Comparison of ENCODE assay signal across 8 cellular contexts in genomic region chr5:177453852-177454396, GRCh38. TPM values are rescaled to one million over a fixed set of nuclear protein-coding genes. Genes with fewer than 3 reads are reported as not detected.
DNase-seq lines count a peak whose midpoint lies in the region; ATAC-seq and TF ChIP-seq lines count a peak whose summit lies in the region.

No MANE protein-coding gene starts in this region.

- H3K9me3 ChIP-seq in hepatocyte (ENCODE audit: low read depth), result no peaks in the 10 kb centered on the region

- H3K4me1 ChIP-seq in hepatocyte (ENCODE audit: insufficient read depth), result peaks cover 16% of the 10 kb centered on the region

- no peaks in the 10 kb centered on the region for H3K27me3 ChIP-seq in hepatocyte

- H3K4me3 ChIP-seq in hepatocyte, result no peak overlapping the region

- H3K9me3 Mint-ChIP-seq in activated CD8-positive, alpha-beta T cell treated with anti-CD3 and anti-CD28 coated beads for 36 hours, result no peaks in the 10 kb centered on the region
- no peaks in the 10 kb centered on the region for H3K9me3 Mint-ChIP-seq in stimulated activated naive CD8-positive, alpha-beta T cell treated with anti-CD3 and anti-CD28 coated beads, Interleukin-15, amount 100 ng/mL, for 72 hours

- peak; percentile 2 for ATAC-seq in HG03045 (IDR thresholded peaks at IDR 0.05; ENCODE audit: unreplicated experiment)
- ATAC-seq in activated CD8-positive, alpha-beta T cell treated with anti-CD3 and anti-CD28 coated beads for 36 hours, result no peak
- peak; percentile 0 for ATAC-seq in stimulated activated naive CD8-positive, alpha-beta T cell treated with anti-CD3 and anti-CD28 coated beads, Interleukin-15, amount 100 ng/mL, for 72 hours

- peaks cover 28% of the 10 kb centered on the region for H3K4me1 Mint-ChIP-seq in activated CD8-positive, alpha-beta T cell treated with anti-CD3 and anti-CD28 coated beads for 36 hours (ENCODE audit: low read depth)
- H3K4me1 Mint-ChIP-seq in stimulated activated naive CD8-positive, alpha-beta T cell treated with anti-CD3 and anti-CD28 coated beads, Interleukin-15, amount 100 ng/mL, for 72 hours, result peaks cover 50% of the 10 kb centered on the region

- peak overlapping the region; percentile 97 for H3K4me2 ChIP-seq in hepatocyte

- intact Hi-C loops in activated CD8-positive, alpha-beta T cell treated with anti-CD3 and anti-CD28 coated beads for 36 hours (cut with micrococcal nuclease), result loop anchor here (2.0 to 5.0 kb wide), 2 partner anchors 51 to 137 kb away; no protein-coding TSS in a partner anchor

- CTCF ChIA-PET in activated CD8-positive, alpha-beta T cell treated with anti-CD3 and anti-CD28 coated beads for 36 hours (lab: Charles Lee), result interaction anchor here (1.0 to 17.9 kb wide), 21 partner anchors 10 to 145 kb away, joined by 3 to 415 read pairs (median 6); partner anchors contain the start of genes F12, GRK6, PFN3 and PRR7

- DNase-seq in activated CD4-positive, alpha-beta T cell treated with anti-CD3 and anti-CD28 coated beads for 48 hours, result peak; percentile 45
- DNase-seq in activated CD4-positive, alpha-beta T cell treated with anti-CD3 and anti-CD28 coated beads for 4 hours, result no peak
- no peak for DNase-seq in activated CD8-positive, alpha-beta T cell treated with anti-CD3 and anti-CD28 coated beads for 36 hours
- DNase-seq in hepatocyte (ENCODE audit: low spot score), result peak; percentile 61
- DNase-seq in stimulated activated naive CD8-positive, alpha-beta T cell treated with anti-CD3 and anti-CD28 coated beads, Interleukin-15, amount 100 ng/mL, for 72 hours, result peak in 1 of 2 donors; percentile 37
- no peak for DNase-seq in DMS153 treated with DMSO at 0.1 percent for 48 hours (lab: John Stamatoyannopoulos, UW; ENCODE audit: unreplicated experiment)
- DNase-seq in NCI-H187 (lab: John Stamatoyannopoulos, UW), result no peak

- peak overlapping the region; percentile 56 for H2AFZ ChIP-seq in hepatocyte

- WGBS in hepatocyte (ENCODE audit: low lambda C conversion rate, missing lambda C conversion rate), result 15% methylated on average over 29 of the region's 31 CpGs

- no peaks in the 10 kb centered on the region for H3K79me2 ChIP-seq in hepatocyte

- peaks cover 7% of the 10 kb centered on the region for H3K36me3 Mint-ChIP-seq in activated CD8-positive, alpha-beta T cell treated with anti-CD3 and anti-CD28 coated beads for 36 hours (ENCODE audit: low read depth)

- peaks cover 14% of the 10 kb centered on the region for H4K20me1 ChIP-seq in hepatocyte (ENCODE audit: insufficient read depth, poor library complexity, severe bottlenecking)

- POLR2A ChIA-PET in activated CD8-positive, alpha-beta T cell treated with anti-CD3 and anti-CD28 coated beads for 36 hours (lab: Charles Lee), result interaction anchor here (1.1 to 22.1 kb wide), 9 partner anchors 10 to 152 kb away, joined by 4 to 606 read pairs (median 39); partner anchors contain the start of genes DBN1, GRK6, PFN3 and PRR7

- no peaks in the 10 kb centered on the region for H3K27me3 Mint-ChIP-seq in activated CD8-positive, alpha-beta T cell treated with anti-CD3 and anti-CD28 coated beads for 36 hours
- H3K27me3 Mint-ChIP-seq in stimulated activated naive CD8-positive, alpha-beta T cell treated with anti-CD3 and anti-CD28 coated beads, Interleukin-15, amount 100 ng/mL, for 72 hours, result no peaks in the 10 kb centered on the region

- no peak for TF ChIP-seq CTCF in activated CD8-positive, alpha-beta T cell treated with anti-CD3 and anti-CD28 coated beads for 36 hours (IDR thresholded peaks at IDR 0.05)
- no peak for TF ChIP-seq CTCF in hepatocyte (IDR thresholded peaks at IDR 0.05; ENCODE audit: poor library complexity)

- H3K9me2 ChIP-seq in hepatocyte (replicated peaks; ENCODE audit: insufficient read depth), result no peaks in the 10 kb centered on the region

- H3K27ac Mint-ChIP-seq in activated CD8-positive, alpha-beta T cell treated with anti-CD3 and anti-CD28 coated beads for 36 hours, result peak overlapping the region; percentile 39
- H3K27ac Mint-ChIP-seq in stimulated activated naive CD8-positive, alpha-beta T cell treated with anti-CD3 and anti-CD28 coated beads, Interleukin-15, amount 100 ng/mL, for 72 hours, result peak overlapping the region in 1 of 2 donors; percentile 97

- peak overlapping the region; percentile 81 for H3K4me3 Mint-ChIP-seq in activated CD8-positive, alpha-beta T cell treated with anti-CD3 and anti-CD28 coated beads for 36 hours
- peak overlapping the region; percentile 82 to 84 for H3K4me3 Mint-ChIP-seq in stimulated activated naive CD8-positive, alpha-beta T cell treated with anti-CD3 and anti-CD28 coated beads, Interleukin-15, amount 100 ng/mL, for 72 hours

- H3K27ac ChIP-seq in hepatocyte, result peak overlapping the region; percentile 54

- no peaks in the 10 kb centered on the region for H3K36me3 ChIP-seq in hepatocyte (replicated peaks; ENCODE audit: insufficient read depth, low read depth)

RNA-seq across cellular contexts. Expression of gene PRR7, which starts 7.3 kb away (rescaled TPM):
- 10 to 100 TPM; 32.6 to 36.4 TPM for total RNA-seq in activated CD8-positive, alpha-beta T cell treated with anti-CD3 and anti-CD28 coated beads for 36 hours
- total RNA-seq in hepatocyte, result 4.8 TPM in 2 replicates
- 11.7 and 14.3 TPM in 2 replicates for polyA plus RNA-seq in hepatocyte

RNA-seq across cellular contexts. Expression of gene DBN1, which starts 19.5 kb away (rescaled TPM):
- 100 to 1,000 TPM; 101 to 105 TPM for total RNA-seq in activated CD8-positive, alpha-beta T cell treated with anti-CD3 and anti-CD28 coated beads for 36 hours
- 83.7 and 107 TPM in 2 replicates for total RNA-seq in hepatocyte
- polyA plus RNA-seq in hepatocyte, result 116 and 122 TPM in 2 replicates

RNA-seq across cellular contexts. Expression of gene GRK6, which starts 27.4 kb away (rescaled TPM):
- 100 to 1,000 TPM; 133 to 137 TPM for total RNA-seq in activated CD8-positive, alpha-beta T cell treated with anti-CD3 and anti-CD28 coated beads for 36 hours
- 29.3 and 31.6 TPM in 2 replicates for total RNA-seq in hepatocyte
- 27.3 and 31.1 TPM in 2 replicates for polyA plus RNA-seq in hepatocyte

RNA-seq across cellular contexts. Expression of gene PDLIM7, which starts 43.5 kb away (rescaled TPM):
- total RNA-seq in activated CD8-positive, alpha-beta T cell treated with anti-CD3 and anti-CD28 coated beads for 36 hours, result 10 to 100 TPM; 68.4 to 73.0 TPM
- total RNA-seq in hepatocyte, result 43.5 and 57.1 TPM in 2 replicates
- polyA plus RNA-seq in hepatocyte, result 143 and 156 TPM in 2 replicates

RNA-seq across cellular contexts. Expression of gene F12, which starts 44.6 kb away (rescaled TPM):
- total RNA-seq in activated CD8-positive, alpha-beta T cell treated with anti-CD3 and anti-CD28 coated beads for 36 hours, result 1 to 10 TPM; 7.9 TPM
- total RNA-seq in hepatocyte, result 16.5 and 18.2 TPM in 2 replicates
- 46.6 and 49.8 TPM in 2 replicates for polyA plus RNA-seq in hepatocyte

Comparison
In these comparisons a context has a peak if more than half of its experiments do, and no peak if none do; other contexts are left out.
1. DNase-seq: peak in activated CD4-positive, alpha-beta T cell treated with anti-CD3 and anti-CD28 coated beads for 48 hours (single experiment) and hepatocyte (single experiment); none in activated CD4-positive, alpha-beta T cell treated with anti-CD3 and anti-CD28 coated beads for 4 hours (0 of 2), activated CD8-positive, alpha-beta T cell treated with anti-CD3 and anti-CD28 coated beads for 36 hours (single experiment), DMS153 treated with DMSO at 0.1 percent for 48 hours (single experiment) and NCI-H187 (0 of 2).